Comparison of ENCODE assay signal across 1 cellular context in the genomic region with DNA sequence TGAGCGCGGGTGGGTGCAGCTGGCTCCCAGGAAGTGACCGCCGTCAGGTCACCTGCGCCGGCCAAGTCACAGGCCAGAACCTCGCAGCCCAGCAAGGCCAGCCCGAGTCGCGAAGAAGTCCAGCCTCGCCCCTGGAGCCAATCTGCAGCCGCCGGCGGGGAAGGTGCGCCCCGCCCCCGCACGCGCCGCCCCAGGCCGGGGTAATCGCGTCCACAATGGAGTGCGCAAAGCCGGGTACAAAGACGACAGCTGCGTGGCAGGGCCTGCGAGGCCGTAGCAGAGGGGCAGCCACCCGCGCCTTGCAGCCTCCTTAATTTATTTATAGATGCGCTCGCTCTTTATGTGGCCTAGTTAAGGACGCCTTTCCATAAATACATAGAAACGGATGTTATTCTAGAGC.
TF ChIP-seq lines count a peak whose summit lies in the region.

No MANE protein-coding gene starts in this region.

TF ChIP-seq in K562, 482 proteins besides CTCF, POLR2A, EP300 and RAD21 (continued from another document and continues in another):
- TF ChIP-seq AFF4 (CRISPR knock-in tag; IDR thresholded peaks at IDR 0.05) (no peak), NR2C2 (CRISPR knock-in tag; IDR thresholded peaks at IDR 0.05) (no peak), NR2C2 (tag; IDR thresholded peaks at IDR 0.05) (0 out of 2 replicates have a peak, but pooled peaks have one; percentile 12), ARID2 (IDR thresholded peaks at IDR 0.05) (no peak), ZFP1 (CRISPR knock-in tag; IDR thresholded peaks at IDR 0.05) (no peak), XRCC3 (IDR thresholded peaks at IDR 0.05) (no peak), SREBF1 (IDR thresholded peaks at IDR 0.05; ENCODE audit: borderline replicate concordance, low read depth, low read length) (no peak), RBFOX2 (IDR thresholded peaks at IDR 0.05; ENCODE audit: low read depth, low read length) (peak; percentile 64), TOE1 (IDR thresholded peaks at IDR 0.05; ENCODE audit: borderline replicate concordance) (no peak), TOE1 (CRISPR knock-in tag; IDR thresholded peaks at IDR 0.05; ENCODE audit: borderline replicate concordance, low read depth) (no peak), E2F4 (CRISPR knock-in tag; IDR thresholded peaks at IDR 0.05; ENCODE audit: low read depth) (no peak), SRSF3 (IDR thresholded peaks at IDR 0.05; ENCODE audit: insufficient read depth, low read length) (no peak), VEZF1 (CRISPR knock-in tag; IDR thresholded peaks at IDR 0.05) (peak; percentile 33; the same call in 1 of the 2 replicates), STAT5A (IDR thresholded peaks at IDR 0.05; ENCODE audit: borderline replicate concordance, low read length) (no peak), ZNF512 (tag; IDR thresholded peaks at IDR 0.05) (no peak), ZNF311 (CRISPR knock-in tag; IDR thresholded peaks at IDR 0.05) (no peak), MGA (IDR thresholded peaks at IDR 0.05) (peak; percentile 80), TAF7 (tag; IDR thresholded peaks at IDR 0.05) (no peak), DNMT1 (IDR thresholded peaks at IDR 0.05) (no peak), NUFIP1 (IDR thresholded peaks at IDR 0.05; ENCODE audit: partially characterized antibody) (no peak)
- TF ChIP-seq, protein P1, sequence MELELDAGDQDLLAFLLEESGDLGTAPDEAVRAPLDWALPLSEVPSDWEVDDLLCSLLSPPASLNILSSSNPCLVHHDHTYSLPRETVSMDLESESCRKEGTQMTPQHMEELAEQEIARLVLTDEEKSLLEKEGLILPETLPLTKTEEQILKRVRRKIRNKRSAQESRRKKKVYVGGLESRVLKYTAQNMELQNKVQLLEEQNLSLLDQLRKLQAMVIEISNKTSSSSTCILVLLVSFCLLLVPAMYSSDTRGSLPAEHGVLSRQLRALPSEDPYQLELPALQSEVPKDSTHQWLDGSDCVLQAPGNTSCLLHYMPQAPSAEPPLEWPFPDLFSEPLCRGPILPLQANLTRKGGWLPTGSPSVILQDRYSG (tag; conservative IDR thresholded peaks at IDR 0.05; ENCODE audit: low read depth): no peak
- TF ChIP-seq, protein P2, sequence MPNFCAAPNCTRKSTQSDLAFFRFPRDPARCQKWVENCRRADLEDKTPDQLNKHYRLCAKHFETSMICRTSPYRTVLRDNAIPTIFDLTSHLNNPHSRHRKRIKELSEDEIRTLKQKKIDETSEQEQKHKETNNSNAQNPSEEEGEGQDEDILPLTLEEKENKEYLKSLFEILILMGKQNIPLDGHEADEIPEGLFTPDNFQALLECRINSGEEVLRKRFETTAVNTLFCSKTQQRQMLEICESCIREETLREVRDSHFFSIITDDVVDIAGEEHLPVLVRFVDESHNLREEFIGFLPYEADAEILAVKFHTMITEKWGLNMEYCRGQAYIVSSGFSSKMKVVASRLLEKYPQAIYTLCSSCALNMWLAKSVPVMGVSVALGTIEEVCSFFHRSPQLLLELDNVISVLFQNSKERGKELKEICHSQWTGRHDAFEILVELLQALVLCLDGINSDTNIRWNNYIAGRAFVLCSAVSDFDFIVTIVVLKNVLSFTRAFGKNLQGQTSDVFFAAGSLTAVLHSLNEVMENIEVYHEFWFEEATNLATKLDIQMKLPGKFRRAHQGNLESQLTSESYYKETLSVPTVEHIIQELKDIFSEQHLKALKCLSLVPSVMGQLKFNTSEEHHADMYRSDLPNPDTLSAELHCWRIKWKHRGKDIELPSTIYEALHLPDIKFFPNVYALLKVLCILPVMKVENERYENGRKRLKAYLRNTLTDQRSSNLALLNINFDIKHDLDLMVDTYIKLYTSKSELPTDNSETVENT (CRISPR knock-in tag; IDR thresholded peaks at IDR 0.05): no peak
- TF ChIP-seq, protein P3, sequence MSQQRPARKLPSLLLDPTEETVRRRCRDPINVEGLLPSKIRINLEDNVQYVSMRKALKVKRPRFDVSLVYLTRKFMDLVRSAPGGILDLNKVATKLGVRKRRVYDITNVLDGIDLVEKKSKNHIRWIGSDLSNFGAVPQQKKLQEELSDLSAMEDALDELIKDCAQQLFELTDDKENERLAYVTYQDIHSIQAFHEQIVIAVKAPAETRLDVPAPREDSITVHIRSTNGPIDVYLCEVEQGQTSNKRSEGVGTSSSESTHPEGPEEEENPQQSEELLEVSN (IDR thresholded peaks at IDR 0.05; ENCODE audit: borderline replicate concordance in 1 of 2, extremely low read depth in 1 of 2, insufficient read depth in 1 of 2, insufficient read length in 1 of 2, low read depth in 1 of 2, low read length in 1 of 2, poor library complexity in 1 of 2, severe bottlenecking in 1 of 2): peak; percentile 67 to 91
